In genomic region chr5:76040806-76041205, GRCh38 we compare ENCODE assay signal across 19 cellular contexts. TPM values are rescaled to one million over a fixed set of nuclear protein-coding genes. Genes with fewer than 3 reads are reported as not detected.
"Had no signal": no experiment of that assay in that cellular context is flagged by ENCODE, and none has a peak within 500 bp of the region (broad histone marks: within the 10 kb centered on the region; RNA-seq: fewer than 3 reads in every experiment).

No MANE protein-coding gene starts in this region.

- ATAC-seq: heart left ventricle, right cardiac atrium had no signal

- H3K36me3 ChIP-seq: heart left ventricle, ovary had no signal

- H3K9me3 ChIP-seq: ovary had no signal

- H3K9me3 Mint-ChIP-seq: natural killer cell, neural crest cell, type B pancreatic cell had no signal

- H3K36me3 Mint-ChIP-seq: natural killer cell, type B pancreatic cell had no signal

- DNase-seq: cortex of kidney; dorsolateral prefrontal cortex; effector CD8-positive, alpha-beta T cell; heart left ventricle; hippocampal formation; mammary epithelial cell; natural killer cell; nucleus accumbens; ovary; right cardiac atrium; small intestine; stimulated activated CD4-positive, alpha-beta T cell treated with anti-CD3 and anti-CD28 coated beads, Interleukin-12 subunit alpha, Interleukin-12 subunit beta, amount 100 ng/mL, for 4 hours; stimulated activated naive CD4-positive, alpha-beta T cell treated with Interleukin-2 at 50 U/mL for 16 hours had no signal

- H3K4me3 ChIP-seq: dorsolateral prefrontal cortex, heart left ventricle, ovary had no signal

- H3K4me3 Mint-ChIP-seq: natural killer cell, neural crest cell, type B pancreatic cell had no signal

- H3K27ac Mint-ChIP-seq: natural killer cell, progenitor cell of endocrine pancreas, type B pancreatic cell had no signal

- H3K4me1 ChIP-seq: heart left ventricle had no signal

- H3K27me3 ChIP-seq: ovary had no signal

RNA-seq across cellular contexts. Expression of gene SV2C, which starts 42.4 kb away (rescaled TPM):
- total RNA-seq: fibroblast of lung, glomerular endothelial cell, mesenteric fat pad, natural killer cell had no signal
